9 cellular contexts compared by ENCODE assay signal in genomic region chr1:85330206-85330605, GRCh38. TPM values are rescaled to one million over a fixed set of nuclear protein-coding genes. Genes with fewer than 3 reads are reported as not detected.
DNase-seq lines count a peak whose midpoint lies in the region; ATAC-seq and TF ChIP-seq lines count a peak whose summit lies in the region.
"Had no signal": no experiment of that assay in that cellular context is flagged by ENCODE, and none has a peak within 500 bp of the region (broad histone marks: within the 10 kb centered on the region; RNA-seq: fewer than 3 reads in every experiment).

No MANE protein-coding gene starts in this region.

- peaks cover 40 to 98% (median 57%) of the 10 kb centered on the region in 11 experiments for H3K27me3 ChIP-seq in BLaER1 treated with 17β-estradiol and CSF1 and Interleukin-3, amounts not matched to agents 10 nM and 100 nM
- H3K27me3 ChIP-seq in SJSA1 (replicated peaks) (no peaks in the 10 kb centered on the region), rectal smooth muscle tissue (ENCODE audit: control insufficient read depth, insufficient read depth, low read length) (no peaks in the 10 kb centered on the region)

- no peak overlapping the region for H3K27ac ChIP-seq in BLaER1 treated with 17β-estradiol and CSF1 and Interleukin-3, amounts not matched to agents 10 nM and 100 nM
- H3K27ac ChIP-seq in SJSA1 = peak overlapping the region; percentile 100
- H3K27ac ChIP-seq in rectal smooth muscle tissue (ENCODE audit: low read depth, low read length) = peak overlapping the region; percentile 39

- H3K4me2 ChIP-seq in BLaER1 treated with 17β-estradiol and CSF1 and Interleukin-3, amounts not matched to agents 10 nM and 100 nM = peak overlapping the region in 10 of 11 experiments; percentile 21 to 89 (median 70); a peak in 16 of 22 replicates

- no peaks in the 10 kb centered on the region for H3K36me3 ChIP-seq in BLaER1 treated with 17β-estradiol and CSF1 and Interleukin-3, amounts not matched to agents 10 nM and 100 nM
- peaks cover 9% of the 10 kb centered on the region for H3K36me3 ChIP-seq in SJSA1
- no peaks in the 10 kb centered on the region for H3K36me3 ChIP-seq in rectal smooth muscle tissue (ENCODE audit: control insufficient read depth, insufficient read depth, low read length)

- no peak for ATAC-seq in GM18502 (IDR thresholded peaks at IDR 0.05; ENCODE audit: poor library complexity, unreplicated experiment)
- no peak for ATAC-seq in HG03108 (IDR thresholded peaks at IDR 0.05; ENCODE audit: unreplicated experiment)

- no peak for TF ChIP-seq CTCF in fibroblast of villous mesenchyme (IDR thresholded peaks at IDR 0.05; ENCODE audit: insufficient read depth, low read depth, low read length)

- no peak overlapping the region for H3K9ac ChIP-seq in BLaER1 treated with 17β-estradiol and CSF1 and Interleukin-3, amounts not matched to agents 10 nM and 100 nM
- H3K9ac ChIP-seq in rectal smooth muscle tissue (ENCODE audit: low read length) = no peak overlapping the region

- DNase-seq in SJSA1 (ENCODE audit: low read depth in 1 of 2, low spot score in 2 of 2) (peak; percentile 78 to 92), fibroblast of villous mesenchyme (ENCODE audit: low read depth) (peak; percentile 92), SIG-M5 (lab: John Stamatoyannopoulos, UW) (no peak)
- DNase-seq in stimulated activated CD4-positive, alpha-beta T cell treated with anti-CD3 and anti-CD28 coated beads, Interleukin-2, amount 100 ng/mL, for 24 hours = no peak
- DNase-seq: activated T-cell treated with anti-CD3 and anti-CD28 coated beads, Interleukin-2, amount 50 U/mL, for 48 hours had no signal

- peaks cover 16 to 56% (median 45%) of the 10 kb centered on the region in 10 experiments for H3K4me1 ChIP-seq in BLaER1 treated with 17β-estradiol and CSF1 and Interleukin-3, amounts not matched to agents 10 nM and 100 nM
- H3K4me1 ChIP-seq in SJSA1 (replicated peaks) (peaks cover 80% of the 10 kb centered on the region), rectal smooth muscle tissue (ENCODE audit: control insufficient read depth, insufficient read depth, low read length) (peaks cover 3% of the 10 kb centered on the region)

- peaks cover 0 to 33% (median 0%) of the 10 kb centered on the region in 11 experiments; a peak in 7 of 22 replicates for H4K20me1 ChIP-seq in BLaER1 treated with 17β-estradiol and CSF1 and Interleukin-3, amounts not matched to agents 10 nM and 100 nM

- H3K4me3 ChIP-seq in BLaER1 treated with 17β-estradiol and CSF1 and Interleukin-3, amounts not matched to agents 10 nM and 100 nM = no peak overlapping the region
- H3K4me3 ChIP-seq in SJSA1 (no peak overlapping the region), fibroblast of villous mesenchyme (ENCODE audit: low read depth, low read length) (no peak overlapping the region), rectal smooth muscle tissue (ENCODE audit: low read length) (no peak overlapping the region)

- H3K9me3 ChIP-seq in BLaER1 treated with 17β-estradiol and CSF1 and Interleukin-3, amounts not matched to agents 10 nM and 100 nM (replicated peaks in 1 of 11) = peaks cover 19 to 26% (median 22%) of the 10 kb centered on the region in 11 experiments
- H3K9me3 ChIP-seq in SJSA1 (replicated peaks) = no peaks in the 10 kb centered on the region

RNA-seq across cellular contexts. Expression of gene BCL10, which starts 53.8 kb away (rescaled TPM):
- 26.8 and 31.9 TPM in 2 replicates for total RNA-seq in SJSA1 (2014; rRNA removed; shearing (Covaris generic))
- total RNA-seq in fibroblast of villous mesenchyme = 23.2 and 36.7 TPM in 2 replicates

Comparison
In these comparisons a context has a peak if more than half of its experiments do, and no peak if none do; other contexts are left out.
1. H3K27ac ChIP-seq: peak in SJSA1 (single experiment) and rectal smooth muscle tissue (single experiment); none in BLaER1 treated with 17β-estradiol and CSF1 and Interleukin-3, amounts not matched to agents 10 nM and 100 nM (0 of 11).
2. DNase-seq: peak in SJSA1 (2 of 2) and fibroblast of villous mesenchyme (single experiment); none in SIG-M5 (single experiment) and stimulated activated CD4-positive, alpha-beta T cell treated with anti-CD3 and anti-CD28 coated beads, Interleukin-2, amount 100 ng/mL, for 24 hours (0 of 2).